8 cellular contexts compared by ENCODE assay signal in the genomic region with DNA sequence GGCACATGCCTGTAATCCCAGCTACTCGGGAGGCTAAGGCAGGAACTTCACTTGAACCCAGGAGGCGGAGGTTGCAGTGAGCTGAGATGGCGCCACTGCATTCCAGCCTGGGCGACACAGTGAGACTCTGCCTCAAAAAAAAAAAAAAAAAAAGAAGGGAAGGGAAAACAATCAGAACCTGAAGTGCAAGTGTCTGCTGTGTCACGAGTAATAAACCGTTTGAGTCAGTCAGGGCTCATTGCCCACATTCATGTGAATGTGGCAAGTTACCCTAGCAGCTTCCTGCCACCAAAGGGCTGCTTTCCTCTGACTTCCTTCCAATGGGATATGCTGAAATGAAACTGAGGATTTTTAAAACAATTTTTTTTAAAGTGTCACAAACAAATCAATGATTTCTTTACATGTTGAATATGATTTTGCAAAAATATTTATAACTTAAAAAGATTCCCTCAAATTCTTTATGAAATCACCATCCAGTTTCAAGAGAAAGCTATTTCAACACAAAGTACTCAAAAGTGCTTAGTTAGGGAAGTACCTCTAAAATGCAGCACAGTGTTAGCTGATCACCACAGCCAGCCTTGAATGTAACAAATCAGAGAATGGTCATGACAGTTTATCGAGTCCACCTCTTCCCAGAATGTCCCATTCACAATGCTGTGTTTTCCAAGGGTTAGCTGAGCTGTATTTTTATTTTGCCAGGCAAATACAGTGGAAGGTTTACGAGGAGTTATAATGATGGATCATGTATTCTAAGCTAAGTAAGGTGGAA. TPM values are rescaled to one million over a fixed set of nuclear protein-coding genes. Genes with fewer than 3 reads are reported as not detected.
DNase-seq lines count a peak whose midpoint lies in the region; ATAC-seq, FAIRE-seq and TF ChIP-seq lines count a peak whose summit lies in the region.

No MANE protein-coding gene starts in this region.

- CTCF ChIA-PET in GM10248 (lab: Yijun Ruan, JAX): interaction anchor here (0.7 to 1.6 kb wide), 5 partner anchors 10 to 689 kb away, joined by 3 to 7 read pairs (median 4); no protein-coding TSS in a partner anchor

- H3K36me3 ChIP-seq in prostate gland: no peaks in the 10 kb centered on the region

- H3K27ac ChIP-seq in prostate gland: peak overlapping the region; percentile 64 to 74

- no peak overlapping the region for H3K4me3 ChIP-seq in prostate gland

- no peak for TF ChIP-seq CTCF in GM10248 (IDR thresholded peaks at IDR 0.05; ENCODE audit: control extremely low read depth, extremely low read depth, low read depth, missing control alignments)
- TF ChIP-seq CTCF in prostate gland (IDR thresholded peaks at IDR 0.05): no peak

- intact Hi-C loops in prostate gland (cut with DNase I): no loop called here

- ATAC-seq in HG03108 (IDR thresholded peaks at IDR 0.05; ENCODE audit: unreplicated experiment): peak; percentile 81

- no peaks in the 10 kb centered on the region for H3K27me3 ChIP-seq in prostate gland (replicated peaks; ENCODE audit: insufficient read depth)

- POLR2A ChIA-PET in GM10248 (lab: Yijun Ruan, JAX): interaction anchor here (0.6 to 1.2 kb wide), 2 partner anchors 35 to 760 kb away, joined by 3 to 6 read pairs; no protein-coding TSS in a partner anchor

- TF ChIP-seq POLR2A in prostate gland (IDR thresholded peaks at IDR 0.05): no peak

- peak; percentile 95 for FAIRE-seq in RCC 7860 (lab: Jason Lieb, UNC)

- H3K9me3 ChIP-seq in prostate gland: no peaks in the 10 kb centered on the region

- H3K4me1 ChIP-seq in prostate gland (replicated peaks): no peaks in the 10 kb centered on the region

- DNase-seq in GM10248 (ENCODE audit: extremely low spot score): peak; percentile 33
- peak; percentile 91 for DNase-seq in RCC 7860 (ENCODE audit: low spot score)
- peak; percentile 83 for DNase-seq in fibroblast of peridontal ligament (ENCODE audit: extremely low read depth)
- peak; percentile 92 for DNase-seq in prostate gland (ENCODE audit: low spot score)
- no peak for DNase-seq in NCI-H524 (lab: John Stamatoyannopoulos, UW)
- DNase-seq in SHP77 (lab: John Stamatoyannopoulos, UW): no peak
- DNase-seq in DMS 273 (lab: John Stamatoyannopoulos, UW; ENCODE audit: unreplicated experiment): no peak

- 25% methylated on average over 8 of the region's 8 CpGs for WGBS in prostate gland

RNA-seq across cellular contexts. Expression of a gene that starts 36.4 kb away (rescaled TPM):
- total RNA-seq in prostate gland: 10 to 100 TPM; 10.4 to 10.8 TPM

Comparison
In these comparisons a context has a peak if more than half of its experiments do, and no peak if none do; other contexts are left out.
1. DNase-seq: peak in GM10248 (single experiment), RCC 7860 (single experiment), fibroblast of peridontal ligament (single experiment) and prostate gland (single experiment); none in NCI-H524 (0 of 2), SHP77 (0 of 2) and DMS 273 (single experiment).